In the genomic region with DNA sequence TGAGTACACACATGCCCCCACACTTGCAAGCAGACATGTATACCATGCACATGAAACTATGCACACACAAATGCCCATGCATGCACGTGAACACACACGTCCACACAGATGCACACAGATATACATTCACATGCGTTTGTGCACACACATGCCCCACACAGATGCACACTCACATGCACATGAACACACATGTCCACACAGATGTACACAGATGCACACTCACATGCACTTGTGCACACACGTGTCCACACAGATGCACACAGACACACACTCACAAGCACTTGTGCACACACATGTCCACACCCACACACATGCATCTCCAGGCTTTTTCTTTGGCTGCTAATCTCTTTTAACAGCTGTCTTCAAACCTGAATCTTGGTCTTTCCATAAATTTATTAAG, we compare ENCODE assay signal across 32 cellular contexts. TPM values are rescaled to one million over a fixed set of nuclear protein-coding genes. Genes with fewer than 3 reads are reported as not detected.
"Had no signal": no experiment of that assay in that cellular context is flagged by ENCODE, and none has a peak within 500 bp of the region (broad histone marks: within the 10 kb centered on the region; RNA-seq: fewer than 3 reads in every experiment).

No MANE protein-coding gene starts in this region.

- H3K27ac ChIP-seq: neutrophil, pancreas, psoas muscle, skin epidermis, spleen, suprapubic skin, testis, tibial artery, transverse colon, upper lobe of left lung, uterus had no signal

- H3K4me1 ChIP-seq: pancreas, psoas muscle, suprapubic skin, tibial artery, transverse colon, upper lobe of left lung, uterus had no signal

- H3K27me3 ChIP-seq: neutrophil, pancreas, testis, transverse colon, upper lobe of left lung, uterus had no signal

- H3K9me3 ChIP-seq: neutrophil, pancreas, psoas muscle, spleen, suprapubic skin, testis, tibial artery, transverse colon, upper lobe of left lung, uterus had no signal

- H3K4me2 ChIP-seq: smooth muscle cell had no signal

- H3K36me3 Mint-ChIP-seq: natural killer cell treated with Interleukin-12 subunit alpha and Interleukin-12 subunit beta and Interleukin-15 and Interleukin-18, amount 100 ng/mL, for 72 hours; stimulated activated memory B cell treated with anti-CD40 and anti-IgM and Interleukin-4, amounts not matched to agents 10 μg/mL and 1 μg/mL and 100 μg/mL, for 72 hours had no signal

- H3K4me3 Mint-ChIP-seq: naive thymus-derived CD8-positive, alpha-beta T cell; natural killer cell treated with Interleukin-12 subunit alpha and Interleukin-12 subunit beta and Interleukin-15 and Interleukin-18, amount 100 ng/mL, for 72 hours; nephron progenitor cell; neural crest cell; stimulated activated memory B cell treated with anti-CD40 and anti-IgM and Interleukin-4, amounts not matched to agents 10 μg/mL and 1 μg/mL and 100 μg/mL, for 72 hours; stimulated activated naive CD8-positive, alpha-beta T cell treated with anti-CD3 and anti-CD28 coated beads, Interleukin-15, amount 100 ng/mL, for 72 hours had no signal

- H3K27ac Mint-ChIP-seq: naive B cell; natural killer cell treated with Interleukin-12 subunit alpha and Interleukin-12 subunit beta and Interleukin-15 and Interleukin-18, amount 100 ng/mL, for 72 hours; nephron progenitor cell; progenitor cell of endocrine pancreas; stimulated activated memory B cell treated with anti-CD40 and anti-IgM and Interleukin-4, amounts not matched to agents 10 μg/mL and 1 μg/mL and 100 μg/mL, for 72 hours; stimulated activated naive CD8-positive, alpha-beta T cell treated with anti-CD3 and anti-CD28 coated beads, Interleukin-15, amount 100 ng/mL, for 72 hours had no signal

- FAIRE-seq: pancreas had no signal

- ATAC-seq: naive thymus-derived CD8-positive, alpha-beta T cell; natural killer cell treated with Interleukin-12 subunit alpha and Interleukin-12 subunit beta and Interleukin-15 and Interleukin-18, amount 100 ng/mL, for 72 hours; pancreas; psoas muscle; right cardiac atrium; sciatic nerve; stimulated activated memory B cell treated with anti-CD40 and anti-IgM and Interleukin-4, amounts not matched to agents 10 μg/mL and 1 μg/mL and 100 μg/mL, for 72 hours; stimulated activated naive CD8-positive, alpha-beta T cell treated with anti-CD3 and anti-CD28 coated beads, Interleukin-15, amount 100 ng/mL, for 72 hours; stimulated activated naive CD8-positive, alpha-beta T cell treated with anti-CD3 and anti-CD28 coated beads, Interleukin-15, Interleukin-2, amounts not matched to agents 100 U/mL and 50 U/mL, for 24 hours had no signal

- DNase-seq: naive B cell; naive thymus-derived CD8-positive, alpha-beta T cell; nephron progenitor cell; nucleus accumbens; pancreas; right cardiac atrium; spleen; stimulated activated CD4-positive, alpha-beta T cell treated with anti-CD3 and anti-CD28 coated beads, Interleukin-12 subunit alpha, Interleukin-12 subunit beta, amount 100 ng/mL, for 4 hours; stimulated activated CD4-positive, alpha-beta T cell treated with anti-CD3 and anti-CD28 coated beads, Interleukin-1b, Interleukin-23, amount 100 ng/mL, for 48 hours; stimulated activated CD4-positive, alpha-beta T cell treated with anti-CD3 and anti-CD28 coated beads, Interleukin-4, amount 100 ng/mL, for 1 hour; stimulated activated CD4-positive, alpha-beta T cell treated with anti-CD3 and anti-CD28 coated beads, Interleukin-4, amount 100 ng/mL, for 4 hours; stimulated activated CD8-positive, alpha-beta memory T cell treated with anti-CD3 and anti-CD28 coated beads, Interleukin-4, amount 100 ng/mL, for 48 hours; stimulated activated naive CD4-positive, alpha-beta T cell; stimulated activated naive CD8-positive, alpha-beta T cell treated with anti-CD3 and anti-CD28 coated beads, Interleukin-15, amount 100 ng/mL, for 72 hours; stimulated activated naive CD8-positive, alpha-beta T cell treated with anti-CD3 and anti-CD28 coated beads, Interleukin-15, Interleukin-2, amounts not matched to agents 100 U/mL and 50 U/mL, for 24 hours; substantia nigra; testis; tibial artery; transverse colon; upper lobe of left lung; uterus had no signal

- H3K36me3 ChIP-seq: neutrophil, pancreas, spleen, suprapubic skin, tibial artery, transverse colon, upper lobe of left lung, uterus had no signal

- H3K27me3 Mint-ChIP-seq: stimulated activated naive CD8-positive, alpha-beta T cell treated with anti-CD3 and anti-CD28 coated beads, Interleukin-15, amount 100 ng/mL, for 72 hours had no signal

- H3K9me3 Mint-ChIP-seq: naive B cell; natural killer cell treated with Interleukin-12 subunit alpha and Interleukin-12 subunit beta and Interleukin-15 and Interleukin-18, amount 100 ng/mL, for 72 hours; nephron progenitor cell; neural crest cell; stimulated activated memory B cell treated with anti-CD40 and anti-IgM and Interleukin-4, amounts not matched to agents 10 μg/mL and 1 μg/mL and 100 μg/mL, for 72 hours; stimulated activated naive CD8-positive, alpha-beta T cell treated with anti-CD3 and anti-CD28 coated beads, Interleukin-15, amount 100 ng/mL, for 72 hours had no signal

- H3K4me3 ChIP-seq: pancreas, psoas muscle, skin epidermis, smooth muscle cell, spleen, suprapubic skin, testis, tibial artery, transverse colon, upper lobe of left lung, uterus had no signal

- H3K4me1 Mint-ChIP-seq: stimulated activated memory B cell treated with anti-CD40 and anti-IgM and Interleukin-4, amounts not matched to agents 10 μg/mL and 1 μg/mL and 100 μg/mL, for 72 hours had no signal

RNA-seq across cellular contexts. Expression of a gene that starts 31.1 kb away (rescaled TPM):
- total RNA-seq: osteocyte, smooth muscle cell had no signal
